Comparison of ENCODE assay signal across 11 cellular contexts in the genomic region with DNA sequence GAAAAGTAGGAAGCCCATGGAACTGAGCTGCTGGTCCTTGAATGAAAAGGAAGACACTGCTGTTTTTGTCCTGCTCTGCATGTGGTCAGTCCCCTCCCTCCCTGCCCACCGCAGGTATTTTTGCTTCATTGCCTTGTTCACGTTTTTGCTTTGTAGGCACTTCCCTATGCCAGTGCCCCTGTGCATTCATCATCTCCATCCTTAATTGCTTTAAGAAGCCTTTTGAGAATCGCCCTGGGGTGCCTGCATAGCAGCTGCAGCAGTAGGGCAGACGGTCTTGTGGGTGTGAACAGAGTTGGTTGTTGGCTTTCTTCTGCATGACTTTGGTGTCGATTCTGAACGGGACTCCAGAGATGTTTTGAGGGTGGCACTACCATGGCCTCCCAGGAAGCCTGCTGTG.
A peak's percentile ranks its signal among the peaks of the same experiment; 100 is the strongest.
DNase-seq lines count a peak whose midpoint lies in the region; TF ChIP-seq lines count a peak whose summit lies in the region.
"Had no signal": no experiment of that assay in that cellular context is flagged by ENCODE, and none has a peak within 500 bp of the region (broad histone marks: within the 10 kb centered on the region; RNA-seq: fewer than 3 reads in every experiment).

No MANE protein-coding gene starts in this region.

- no peaks in the 10 kb centered on the region for H4K20me1 ChIP-seq in osteoblast (ENCODE audit: insufficient read depth, low read length)

- no peak overlapping the region for H3K4me2 ChIP-seq in osteoblast (ENCODE audit: insufficient read depth, low read length)

- H3K4me1 ChIP-seq in adipocyte (ENCODE audit: control insufficient read depth, insufficient read depth, low read length) (peaks cover 55% of the 10 kb centered on the region), osteoblast (ENCODE audit: insufficient read depth, low read length) (peaks cover 50% of the 10 kb centered on the region)

- no peak overlapping the region for H2AFZ ChIP-seq in osteoblast (ENCODE audit: low read length)

- H3K36me3 ChIP-seq in adipocyte (ENCODE audit: control insufficient read depth, insufficient read depth, low read length, severe bottlenecking) = peaks cover 37% of the 10 kb centered on the region
- peaks cover 10% of the 10 kb centered on the region for H3K36me3 ChIP-seq in osteoblast (ENCODE audit: insufficient read depth, low read length)

- H3K27me3 ChIP-seq in adipocyte (replicated peaks; ENCODE audit: control insufficient read depth, insufficient read depth, low read length) (no peaks in the 10 kb centered on the region), osteoblast (ENCODE audit: insufficient read depth, low read length) (no peaks in the 10 kb centered on the region)
- H3K27me3 ChIP-seq: SJSA1 had no signal

- H3K9me3 ChIP-seq in adipocyte (ENCODE audit: control insufficient read depth, low read length) = no peaks in the 10 kb centered on the region
- no peaks in the 10 kb centered on the region for H3K9me3 ChIP-seq in osteoblast (ENCODE audit: low read depth, low read length)
- H3K9me3 ChIP-seq: SJSA1 had no signal

- peak overlapping the region; percentile 83 for H3K27ac ChIP-seq in osteoblast (ENCODE audit: low read depth, low read length)

- DNase-seq in DMS79 (lab: John Stamatoyannopoulos, UW) (peak; percentile 69), NCI-H146 treated with DMSO at 0.1 percent for 48 hours (lab: John Stamatoyannopoulos, UW; ENCODE audit: unreplicated experiment) (peak; percentile 96), adipocyte (ENCODE audit: low read depth) (no peak), osteoblast (ENCODE audit: insufficient read length, low spot score, missing footprints) (no peak), activated gamma-delta T cell treated with Interleukin-2 at 50 U/mL for 16 hours (no peak), DMS53 treated with DMSO at 0.1 percent for 48 hours (lab: John Stamatoyannopoulos, UW; ENCODE audit: unreplicated experiment) (no peak), NCI-H1436 (lab: John Stamatoyannopoulos, UW) (no peak)
- DNase-seq: DMS153, islet precursor cell, NCI-H226 had no signal

- H3K9ac ChIP-seq in adipocyte (ENCODE audit: low read length) = peak overlapping the region; percentile 17

- H3K79me2 ChIP-seq in osteoblast (ENCODE audit: insufficient read depth, low read length) = no peaks in the 10 kb centered on the region

- no peak for TF ChIP-seq CTCF in osteoblast (IDR thresholded peaks at IDR 0.05; ENCODE audit: extremely low read depth, low read depth, low read length)

- H3K4me3 ChIP-seq in adipocyte (ENCODE audit: low read length) (no peak overlapping the region), osteoblast (ENCODE audit: insufficient read depth, low read length) (no peak overlapping the region)
- H3K4me3 ChIP-seq: SJSA1 had no signal

Comparison
In these comparisons a context has a peak if more than half of its experiments do, and no peak if none do; other contexts are left out.
1. DNase-seq: peak in DMS79 (single experiment) and NCI-H146 treated with DMSO at 0.1 percent for 48 hours (single experiment); none in adipocyte (single experiment), osteoblast (single experiment), activated gamma-delta T cell treated with Interleukin-2 at 50 U/mL for 16 hours (single experiment), DMS53 treated with DMSO at 0.1 percent for 48 hours (single experiment) and NCI-H1436 (single experiment).